In the genomic region with DNA sequence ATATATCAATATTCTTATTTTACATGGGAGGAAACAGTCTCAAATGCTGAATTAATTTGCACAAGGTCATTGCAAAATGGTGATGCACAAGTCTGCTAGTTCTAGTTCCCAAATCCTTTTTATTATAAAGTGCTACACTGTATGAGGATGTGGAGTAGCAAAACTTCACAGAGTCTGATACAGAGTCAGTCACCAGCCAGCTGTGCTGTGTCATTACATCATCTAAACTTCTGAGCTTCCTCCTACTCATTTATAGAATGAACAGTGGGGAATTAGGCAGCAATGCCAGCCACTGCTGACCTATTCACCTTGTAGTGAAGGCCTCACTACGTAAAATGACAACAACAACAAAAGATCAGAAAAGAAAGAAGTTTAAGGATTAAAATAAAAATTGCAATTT, we compare ENCODE assay signal across 13 cellular contexts.
DNase-seq lines count a peak whose midpoint lies in the region; ATAC-seq, FAIRE-seq and TF ChIP-seq lines count a peak whose summit lies in the region.
"Had no signal": no experiment of that assay in that cellular context is flagged by ENCODE, and none has a peak within 500 bp of the region (broad histone marks: within the 10 kb centered on the region; RNA-seq: fewer than 3 reads in every experiment).

No MANE protein-coding gene starts in this region.

- no peak for TF ChIP-seq CTCF in GM12878 (IDR thresholded peaks at IDR 0.05 in 2 of 3, conservative IDR thresholded peaks at IDR 0.05 in 1 of 3; ENCODE audit: control insufficient read depth in 2 of 3, extremely low read depth in 1 of 3, insufficient read depth in 1 of 3, low read depth in 3 of 3, low read length in 3 of 3)

- peak overlapping the region in 1 of 2 donors; percentile 11 for H3K4me3 Mint-ChIP-seq in stimulated activated naive CD8-positive, alpha-beta T cell treated with anti-CD3 and anti-CD28 coated beads, Interleukin-15, amount 100 ng/mL, for 72 hours
- H3K4me3 Mint-ChIP-seq in CD8-positive, alpha-beta memory T cell, result no peak overlapping the region

- H3K27ac Mint-ChIP-seq in stimulated activated naive CD8-positive, alpha-beta T cell treated with anti-CD3 and anti-CD28 coated beads, Interleukin-15, amount 100 ng/mL, for 72 hours, result no peak overlapping the region
- H3K27ac Mint-ChIP-seq in CD8-positive, alpha-beta memory T cell, result no peak overlapping the region

- H3K27ac ChIP-seq in GM12878 (ENCODE audit: control insufficient read depth, insufficient read depth) (no peak overlapping the region), aorta (ENCODE audit: low read depth in 1 of 2, low read length in 2 of 2) (no peak overlapping the region)
- no peak overlapping the region for H3K27ac ChIP-seq in CD8-positive, alpha-beta memory T cell (ENCODE audit: low read depth, low read length)
- H3K27ac ChIP-seq: gastroesophageal sphincter, neutrophil had no signal

- intact Hi-C loops in GM12878 (cut with micrococcal nuclease; ENCODE audit: unreplicated experiment), result no loop called here
- intact Hi-C loops in head of caudate nucleus (cut with DNase I), result no loop called here
- intact Hi-C loops in aorta (cut with DNase I), result no loop called here

- BruUV-seq in GM12878 (replicated peaks; lab: Mats Ljungman, UMichigan), result no TSS peak

- CTCF ChIA-PET in GM12878 (lab: Yijun Ruan, JAX), result no interaction called here
- CTCF ChIA-PET in CD8-positive, alpha-beta memory T cell (lab: Charles Lee), result no interaction called here

- no peak overlapping the region for H2AFZ ChIP-seq in GM12878 (ENCODE audit: control insufficient read depth, low read depth, low read length)

- no peak overlapping the region for H3K4me2 ChIP-seq in GM12878 (ENCODE audit: control insufficient read depth, insufficient read depth)
- H3K4me2 ChIP-seq: SK-N-SH had no signal

- TF ChIP-seq RAD21 in GM12878 (IDR thresholded peaks at IDR 0.05; ENCODE audit: insufficient read depth, low read depth, low read length), result no peak

- in situ Hi-C loops in GM12878 (cut with MboI), result no loop called here

- H3K27me3 Mint-ChIP-seq in stimulated activated naive CD8-positive, alpha-beta T cell treated with anti-CD3 and anti-CD28 coated beads, Interleukin-15, amount 100 ng/mL, for 72 hours, result peaks cover 7% of the 10 kb centered on the region
- peaks cover 0 to 3% of the 10 kb centered on the region in 2 donors for H3K27me3 Mint-ChIP-seq in CD8-positive, alpha-beta memory T cell

- 33% methylated on average over 1 of the region's 1 CpG for WGBS in GM12878 (ENCODE audit: insufficient coverage, insufficient replicate concordance, low lambda C conversion rate, missing lambda C conversion rate)
- 28 to 41% methylated on average over 1 of the region's 1 CpG for WGBS in aorta, 2 donors

- no peaks in the 10 kb centered on the region for H3K9me3 Mint-ChIP-seq in stimulated activated naive CD8-positive, alpha-beta T cell treated with anti-CD3 and anti-CD28 coated beads, Interleukin-15, amount 100 ng/mL, for 72 hours
- H3K9me3 Mint-ChIP-seq in CD8-positive, alpha-beta memory T cell, result peaks cover 0 to 4% (median 0%) of the 10 kb centered on the region in 5 donors

- H3K4me1 Mint-ChIP-seq in stimulated activated naive CD8-positive, alpha-beta T cell treated with anti-CD3 and anti-CD28 coated beads, Interleukin-15, amount 100 ng/mL, for 72 hours, result peaks cover 11% of the 10 kb centered on the region
- no peaks in the 10 kb centered on the region for H3K4me1 Mint-ChIP-seq in CD8-positive, alpha-beta memory T cell

- FAIRE-seq in GM12878 (lab: Jason Lieb, UNC), result no peak
- FAIRE-seq: GM19239 had no signal

- H3K4me3 ChIP-seq in GM12878 (no peak overlapping the region), aorta (ENCODE audit: low read length in 2 of 2) (no peak overlapping the region)
- H3K4me3 ChIP-seq in CD8-positive, alpha-beta memory T cell (ENCODE audit: low read length), result no peak overlapping the region
- H3K4me3 ChIP-seq: gastroesophageal sphincter had no signal

- no peak for TF ChIP-seq POLR2A in GM12878 (IDR thresholded peaks at IDR 0.05; ENCODE audit: low read depth, low read length)

- H3K36me3 Mint-ChIP-seq in CD8-positive, alpha-beta memory T cell, result no peaks in the 10 kb centered on the region

- H3K9me3 ChIP-seq in GM12878 (replicated peaks; ENCODE audit: control insufficient read depth, insufficient read depth, low read length), result no peaks in the 10 kb centered on the region
- H3K9me3 ChIP-seq in CD8-positive, alpha-beta memory T cell (ENCODE audit: low read length), result no peaks in the 10 kb centered on the region
- no peaks in the 10 kb centered on the region for H3K9me3 ChIP-seq in aorta (ENCODE audit: control insufficient read depth, low read length)
- H3K9me3 ChIP-seq: gastroesophageal sphincter, neutrophil, SK-N-SH had no signal

- H3K79me2 ChIP-seq in GM12878 (ENCODE audit: control insufficient read depth, insufficient read depth, low read length), result no peaks in the 10 kb centered on the region

- POLR2A ChIA-PET in GM12878 (lab: Charles Lee), result no interaction called here
- POLR2A ChIA-PET in CD8-positive, alpha-beta memory T cell (lab: Charles Lee), result no interaction called here

- peak; percentile 97 for ATAC-seq in stimulated activated naive CD8-positive, alpha-beta T cell treated with anti-CD3 and anti-CD28 coated beads, Interleukin-15, amount 100 ng/mL, for 72 hours
- no peak for ATAC-seq in stimulated activated naive CD8-positive, alpha-beta T cell treated with anti-CD3 and anti-CD28 coated beads, Interleukin-15, Interleukin-2, amounts not matched to agents 100 U/mL and 50 U/mL, for 24 hours
- ATAC-seq in HG03354 (IDR thresholded peaks at IDR 0.05; ENCODE audit: poor library complexity, severe bottlenecking, unreplicated experiment) (peak; percentile 95), GM12878 (peak; percentile 90), aorta (ENCODE audit: low FRiP score) (no peak)
- ATAC-seq: gastroesophageal sphincter had no signal

- H4K20me1 ChIP-seq in GM12878 (ENCODE audit: control insufficient read depth, insufficient read depth), result no peaks in the 10 kb centered on the region

- no peaks in the 10 kb centered on the region for H3K27me3 ChIP-seq in GM12878 (replicated peaks in 1 of 2; ENCODE audit: control insufficient read depth in 2 of 2, insufficient read depth in 2 of 2, low read length in 1 of 2)
- no peaks in the 10 kb centered on the region for H3K27me3 ChIP-seq in CD8-positive, alpha-beta memory T cell (ENCODE audit: insufficient read depth, low read length, poor library complexity, severe bottlenecking)
- H3K27me3 ChIP-seq in aorta (ENCODE audit: control insufficient read depth in 1 of 2, insufficient read depth in 2 of 2, low read length in 1 of 2), result no peaks in the 10 kb centered on the region
- H3K27me3 ChIP-seq: gastroesophageal sphincter, neutrophil had no signal

- peak in 1 of 2 donors; percentile 18 for DNase-seq in stimulated activated naive CD8-positive, alpha-beta T cell treated with anti-CD3 and anti-CD28 coated beads, Interleukin-15, amount 100 ng/mL, for 72 hours
- DNase-seq in stimulated activated naive CD8-positive, alpha-beta T cell treated with anti-CD3 and anti-CD28 coated beads, Interleukin-15, Interleukin-2, amounts not matched to agents 100 U/mL and 50 U/mL, for 24 hours, result no peak
- DNase-seq in GM12878 (ENCODE audit: low read depth, low spot score) (no peak), head of caudate nucleus (no peak), aorta (no peak), NCI-H446 treated with DMSO at 0.1 percent for 48 hours (lab: John Stamatoyannopoulos, UW) (no peak)
- no peak for DNase-seq in CD8-positive, alpha-beta memory T cell
- DNase-seq: Karpas-422, SK-N-SH had no signal

- SMC1A ChIA-PET in GM12878 (lab: Charles Lee; ENCODE audit: uncharacterized antibody, unreplicated experiment), result no interaction called here

- RAD21 ChIA-PET in GM12878 (lab: Charles Lee; ENCODE audit: unreplicated experiment), result no interaction called here

- H3K36me3 ChIP-seq in GM12878 (ENCODE audit: control insufficient read depth in 2 of 2, insufficient read depth in 2 of 2, low read length in 1 of 2) (no peaks in the 10 kb centered on the region), aorta (ENCODE audit: control insufficient read depth in 1 of 2, insufficient read depth in 2 of 2, low read length in 1 of 2) (no peaks in the 10 kb centered on the region)
- no peaks in the 10 kb centered on the region for H3K36me3 ChIP-seq in CD8-positive, alpha-beta memory T cell (ENCODE audit: insufficient read depth, low read length)
- H3K36me3 ChIP-seq: gastroesophageal sphincter, neutrophil had no signal

- H3K9ac ChIP-seq in GM12878 (ENCODE audit: control insufficient read depth, insufficient read depth, low read length), result no peak overlapping the region
- H3K9ac ChIP-seq: SK-N-SH had no signal

- H3K4me1 ChIP-seq in GM12878 (ENCODE audit: control insufficient read depth, insufficient read depth, low read length), result no peaks in the 10 kb centered on the region
- H3K4me1 ChIP-seq in CD8-positive, alpha-beta memory T cell (ENCODE audit: insufficient read depth, low read length), result no peaks in the 10 kb centered on the region
- peaks cover 0 to 2% of the 10 kb centered on the region in 2 donors for H3K4me1 ChIP-seq in aorta (ENCODE audit: control insufficient read depth in 1 of 2, insufficient read depth in 2 of 2, low read length in 2 of 2)

- no peak for TF ChIP-seq EP300 in GM12878 (IDR thresholded peaks at IDR 0.05; ENCODE audit: borderline replicate concordance in 1 of 2, control insufficient read depth in 1 of 2, low read depth in 2 of 2, low read length in 2 of 2)

TF ChIP-seq in GM12878, 131 proteins besides CTCF, POLR2A, EP300 and RAD21 (continues in another document):
- peak; percentile 52; the same call in 1 of the 2 replicates for TF ChIP-seq RUNX3 (IDR thresholded peaks at IDR 0.05; ENCODE audit: low read length)
- TF ChIP-seq NR2F1 (conservative IDR thresholded peaks at IDR 0.05), result peak; percentile 87
- TF ChIP-seq ETV6 (conservative IDR thresholded peaks at IDR 0.05 in 1 of 2, IDR thresholded peaks at IDR 0.05 in 1 of 2; ENCODE audit: borderline replicate concordance in 1 of 2, low read depth in 1 of 2), result peak in 1 of 2 experiments; percentile 47; a peak in 1 of 4 replicates
- peak; percentile 80 for TF ChIP-seq JUNB (IDR thresholded peaks at IDR 0.05)
- peak; percentile 73; the same call in 1 of the 2 replicates for TF ChIP-seq NFIC (IDR thresholded peaks at IDR 0.05; ENCODE audit: low read depth, low read length)
- TF ChIP-seq EED (IDR thresholded peaks at IDR 0.05; ENCODE audit: low read depth), result peak; percentile 49; the same call in 1 of the 2 replicates
- TF ChIP-seq, protein P1, sequence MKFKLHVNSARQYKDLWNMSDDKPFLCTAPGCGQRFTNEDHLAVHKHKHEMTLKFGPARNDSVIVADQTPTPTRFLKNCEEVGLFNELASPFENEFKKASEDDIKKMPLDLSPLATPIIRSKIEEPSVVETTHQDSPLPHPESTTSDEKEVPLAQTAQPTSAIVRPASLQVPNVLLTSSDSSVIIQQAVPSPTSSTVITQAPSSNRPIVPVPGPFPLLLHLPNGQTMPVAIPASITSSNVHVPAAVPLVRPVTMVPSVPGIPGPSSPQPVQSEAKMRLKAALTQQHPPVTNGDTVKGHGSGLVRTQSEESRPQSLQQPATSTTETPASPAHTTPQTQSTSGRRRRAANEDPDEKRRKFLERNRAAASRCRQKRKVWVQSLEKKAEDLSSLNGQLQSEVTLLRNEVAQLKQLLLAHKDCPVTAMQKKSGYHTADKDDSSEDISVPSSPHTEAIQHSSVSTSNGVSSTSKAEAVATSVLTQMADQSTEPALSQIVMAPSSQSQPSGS (IDR thresholded peaks at IDR 0.05; ENCODE audit: low read length), result peak; percentile 90
- peak; percentile 82 for TF ChIP-seq CREM (IDR thresholded peaks at IDR 0.05; ENCODE audit: low read depth)

Comparison
In these comparisons a context has a peak if more than half of its experiments do, and no peak if none do; other contexts are left out.
1. ATAC-seq: peak in stimulated activated naive CD8-positive, alpha-beta T cell treated with anti-CD3 and anti-CD28 coated beads, Interleukin-15, amount 100 ng/mL, for 72 hours (single experiment), HG03354 (single experiment) and GM12878 (single experiment); none in stimulated activated naive CD8-positive, alpha-beta T cell treated with anti-CD3 and anti-CD28 coated beads, Interleukin-15, Interleukin-2, amounts not matched to agents 100 U/mL and 50 U/mL, for 24 hours (single experiment) and aorta (single experiment).